1 cellular context compared by ENCODE assay signal in the genomic region with DNA sequence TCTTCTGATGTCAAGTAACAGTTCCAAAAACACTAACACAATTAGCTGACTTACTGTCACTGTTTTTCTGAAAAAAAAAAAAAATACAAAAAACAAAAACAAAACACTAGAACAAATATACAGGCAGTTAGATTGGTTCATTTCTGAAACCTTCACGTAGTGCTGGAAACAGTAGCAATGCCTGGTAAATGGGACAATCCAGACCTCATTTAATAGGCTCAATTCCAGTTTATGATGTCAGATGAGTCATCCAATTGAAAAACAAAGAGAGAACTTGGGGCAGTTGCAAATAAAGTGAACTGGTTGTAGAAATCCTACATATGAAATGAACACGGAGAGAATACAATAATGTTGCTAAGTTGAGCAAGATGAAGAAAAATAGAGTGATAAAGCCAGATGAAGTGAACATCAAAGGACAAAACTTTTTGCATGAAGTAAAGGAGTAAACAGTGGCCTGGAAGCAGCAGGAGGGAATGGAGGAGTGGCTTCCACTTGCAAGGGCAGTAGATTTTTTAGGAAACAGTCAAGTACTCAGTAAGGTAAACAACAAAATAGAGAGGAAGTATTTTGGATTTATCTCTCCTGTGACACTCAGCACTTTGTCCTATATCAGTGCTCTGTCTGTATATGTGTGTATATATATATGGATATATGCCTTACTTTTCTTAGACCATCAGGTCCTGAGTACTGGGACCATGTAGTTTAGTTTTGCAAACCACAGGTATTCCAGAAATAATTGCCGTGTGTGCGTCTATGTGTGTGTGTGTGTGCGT.
TF ChIP-seq lines count a peak whose summit lies in the region.

No MANE protein-coding gene starts in this region.

TF ChIP-seq in K562, 482 proteins besides CTCF, POLR2A, EP300 and RAD21 (continued from another document and continues in another):
- TF ChIP-seq, protein P1, sequence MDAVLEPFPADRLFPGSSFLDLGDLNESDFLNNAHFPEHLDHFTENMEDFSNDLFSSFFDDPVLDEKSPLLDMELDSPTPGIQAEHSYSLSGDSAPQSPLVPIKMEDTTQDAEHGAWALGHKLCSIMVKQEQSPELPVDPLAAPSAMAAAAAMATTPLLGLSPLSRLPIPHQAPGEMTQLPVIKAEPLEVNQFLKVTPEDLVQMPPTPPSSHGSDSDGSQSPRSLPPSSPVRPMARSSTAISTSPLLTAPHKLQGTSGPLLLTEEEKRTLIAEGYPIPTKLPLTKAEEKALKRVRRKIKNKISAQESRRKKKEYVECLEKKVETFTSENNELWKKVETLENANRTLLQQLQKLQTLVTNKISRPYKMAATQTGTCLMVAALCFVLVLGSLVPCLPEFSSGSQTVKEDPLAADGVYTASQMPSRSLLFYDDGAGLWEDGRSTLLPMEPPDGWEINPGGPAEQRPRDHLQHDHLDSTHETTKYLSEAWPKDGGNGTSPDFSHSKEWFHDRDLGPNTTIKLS (IDR thresholded peaks at IDR 0.05; ENCODE audit: borderline replicate concordance, low read depth) = no peak
- TF ChIP-seq, protein P2, sequence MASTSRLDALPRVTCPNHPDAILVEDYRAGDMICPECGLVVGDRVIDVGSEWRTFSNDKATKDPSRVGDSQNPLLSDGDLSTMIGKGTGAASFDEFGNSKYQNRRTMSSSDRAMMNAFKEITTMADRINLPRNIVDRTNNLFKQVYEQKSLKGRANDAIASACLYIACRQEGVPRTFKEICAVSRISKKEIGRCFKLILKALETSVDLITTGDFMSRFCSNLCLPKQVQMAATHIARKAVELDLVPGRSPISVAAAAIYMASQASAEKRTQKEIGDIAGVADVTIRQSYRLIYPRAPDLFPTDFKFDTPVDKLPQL (IDR thresholded peaks at IDR 0.05; ENCODE audit: extremely low read depth, insufficient read length) = no peak
- TF ChIP-seq, protein P3, sequence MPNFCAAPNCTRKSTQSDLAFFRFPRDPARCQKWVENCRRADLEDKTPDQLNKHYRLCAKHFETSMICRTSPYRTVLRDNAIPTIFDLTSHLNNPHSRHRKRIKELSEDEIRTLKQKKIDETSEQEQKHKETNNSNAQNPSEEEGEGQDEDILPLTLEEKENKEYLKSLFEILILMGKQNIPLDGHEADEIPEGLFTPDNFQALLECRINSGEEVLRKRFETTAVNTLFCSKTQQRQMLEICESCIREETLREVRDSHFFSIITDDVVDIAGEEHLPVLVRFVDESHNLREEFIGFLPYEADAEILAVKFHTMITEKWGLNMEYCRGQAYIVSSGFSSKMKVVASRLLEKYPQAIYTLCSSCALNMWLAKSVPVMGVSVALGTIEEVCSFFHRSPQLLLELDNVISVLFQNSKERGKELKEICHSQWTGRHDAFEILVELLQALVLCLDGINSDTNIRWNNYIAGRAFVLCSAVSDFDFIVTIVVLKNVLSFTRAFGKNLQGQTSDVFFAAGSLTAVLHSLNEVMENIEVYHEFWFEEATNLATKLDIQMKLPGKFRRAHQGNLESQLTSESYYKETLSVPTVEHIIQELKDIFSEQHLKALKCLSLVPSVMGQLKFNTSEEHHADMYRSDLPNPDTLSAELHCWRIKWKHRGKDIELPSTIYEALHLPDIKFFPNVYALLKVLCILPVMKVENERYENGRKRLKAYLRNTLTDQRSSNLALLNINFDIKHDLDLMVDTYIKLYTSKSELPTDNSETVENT (CRISPR knock-in tag; IDR thresholded peaks at IDR 0.05) = no peak
- TF ChIP-seq IRF2 (CRISPR knock-in tag; IDR thresholded peaks at IDR 0.05) (no peak), RFX5 (IDR thresholded peaks at IDR 0.05; ENCODE audit: low read depth, low read length) (no peak), CREM (IDR thresholded peaks at IDR 0.05; ENCODE audit: low read depth) (no peak), PHF20 (IDR thresholded peaks at IDR 0.05; ENCODE audit: partially characterized antibody) (no peak), ZBTB7A (IDR thresholded peaks at IDR 0.05; ENCODE audit: borderline replicate concordance, control insufficient read depth, low read depth, low read length) (no peak), HLTF (IDR thresholded peaks at IDR 0.05) (no peak), ZNF174 (CRISPR knock-in tag; IDR thresholded peaks at IDR 0.05) (no peak), SUPT5H (IDR thresholded peaks at IDR 0.05) (no peak), FOXP1 (CRISPR knock-in tag; IDR thresholded peaks at IDR 0.05) (no peak), HNRNPL (IDR thresholded peaks at IDR 0.05; ENCODE audit: low read depth, low read length) (no peak), CBX3 (IDR thresholded peaks at IDR 0.05; ENCODE audit: borderline replicate concordance in 1 of 2, low read length in 2 of 2) (no peak), RBM22 (IDR thresholded peaks at IDR 0.05; ENCODE audit: low read depth, low read length, poor library complexity, severe bottlenecking) (no peak), SETDB1 (IDR thresholded peaks at IDR 0.05; ENCODE audit: low read length) (no peak), POU5F1 (IDR thresholded peaks at IDR 0.05; ENCODE audit: borderline replicate concordance, low read depth, low read length, partially characterized antibody) (no peak), BHLHE40 (IDR thresholded peaks at IDR 0.05; ENCODE audit: low read length) (no peak), NCOA1 (IDR thresholded peaks at IDR 0.05; ENCODE audit: low read depth) (no peak; the same call in 1 of the 2 replicates), FOXM1 (IDR thresholded peaks at IDR 0.05; ENCODE audit: low read depth) (no peak), FOXM1 (CRISPR knock-in tag; IDR thresholded peaks at IDR 0.05; ENCODE audit: low read depth) (no peak), ZNF143 (CRISPR knock-in tag; IDR thresholded peaks at IDR 0.05) (no peak), ESRRB (CRISPR knock-in tag; IDR thresholded peaks at IDR 0.05; ENCODE audit: borderline replicate concordance) (no peak), C11orf30 (IDR thresholded peaks at IDR 0.05; ENCODE audit: low read depth) (peak; percentile 60), HMG20B (CRISPR knock-in tag; IDR thresholded peaks at IDR 0.05) (no peak), PHB2 (IDR thresholded peaks at IDR 0.05; ENCODE audit: low read depth) (no peak), ZNF146 (CRISPR knock-in tag; IDR thresholded peaks at IDR 0.05; ENCODE audit: unreplicated experiment) (no peak), TCF3 (CRISPR knock-in tag; IDR thresholded peaks at IDR 0.05) (peak; percentile 65)
- TF ChIP-seq, protein P4, sequence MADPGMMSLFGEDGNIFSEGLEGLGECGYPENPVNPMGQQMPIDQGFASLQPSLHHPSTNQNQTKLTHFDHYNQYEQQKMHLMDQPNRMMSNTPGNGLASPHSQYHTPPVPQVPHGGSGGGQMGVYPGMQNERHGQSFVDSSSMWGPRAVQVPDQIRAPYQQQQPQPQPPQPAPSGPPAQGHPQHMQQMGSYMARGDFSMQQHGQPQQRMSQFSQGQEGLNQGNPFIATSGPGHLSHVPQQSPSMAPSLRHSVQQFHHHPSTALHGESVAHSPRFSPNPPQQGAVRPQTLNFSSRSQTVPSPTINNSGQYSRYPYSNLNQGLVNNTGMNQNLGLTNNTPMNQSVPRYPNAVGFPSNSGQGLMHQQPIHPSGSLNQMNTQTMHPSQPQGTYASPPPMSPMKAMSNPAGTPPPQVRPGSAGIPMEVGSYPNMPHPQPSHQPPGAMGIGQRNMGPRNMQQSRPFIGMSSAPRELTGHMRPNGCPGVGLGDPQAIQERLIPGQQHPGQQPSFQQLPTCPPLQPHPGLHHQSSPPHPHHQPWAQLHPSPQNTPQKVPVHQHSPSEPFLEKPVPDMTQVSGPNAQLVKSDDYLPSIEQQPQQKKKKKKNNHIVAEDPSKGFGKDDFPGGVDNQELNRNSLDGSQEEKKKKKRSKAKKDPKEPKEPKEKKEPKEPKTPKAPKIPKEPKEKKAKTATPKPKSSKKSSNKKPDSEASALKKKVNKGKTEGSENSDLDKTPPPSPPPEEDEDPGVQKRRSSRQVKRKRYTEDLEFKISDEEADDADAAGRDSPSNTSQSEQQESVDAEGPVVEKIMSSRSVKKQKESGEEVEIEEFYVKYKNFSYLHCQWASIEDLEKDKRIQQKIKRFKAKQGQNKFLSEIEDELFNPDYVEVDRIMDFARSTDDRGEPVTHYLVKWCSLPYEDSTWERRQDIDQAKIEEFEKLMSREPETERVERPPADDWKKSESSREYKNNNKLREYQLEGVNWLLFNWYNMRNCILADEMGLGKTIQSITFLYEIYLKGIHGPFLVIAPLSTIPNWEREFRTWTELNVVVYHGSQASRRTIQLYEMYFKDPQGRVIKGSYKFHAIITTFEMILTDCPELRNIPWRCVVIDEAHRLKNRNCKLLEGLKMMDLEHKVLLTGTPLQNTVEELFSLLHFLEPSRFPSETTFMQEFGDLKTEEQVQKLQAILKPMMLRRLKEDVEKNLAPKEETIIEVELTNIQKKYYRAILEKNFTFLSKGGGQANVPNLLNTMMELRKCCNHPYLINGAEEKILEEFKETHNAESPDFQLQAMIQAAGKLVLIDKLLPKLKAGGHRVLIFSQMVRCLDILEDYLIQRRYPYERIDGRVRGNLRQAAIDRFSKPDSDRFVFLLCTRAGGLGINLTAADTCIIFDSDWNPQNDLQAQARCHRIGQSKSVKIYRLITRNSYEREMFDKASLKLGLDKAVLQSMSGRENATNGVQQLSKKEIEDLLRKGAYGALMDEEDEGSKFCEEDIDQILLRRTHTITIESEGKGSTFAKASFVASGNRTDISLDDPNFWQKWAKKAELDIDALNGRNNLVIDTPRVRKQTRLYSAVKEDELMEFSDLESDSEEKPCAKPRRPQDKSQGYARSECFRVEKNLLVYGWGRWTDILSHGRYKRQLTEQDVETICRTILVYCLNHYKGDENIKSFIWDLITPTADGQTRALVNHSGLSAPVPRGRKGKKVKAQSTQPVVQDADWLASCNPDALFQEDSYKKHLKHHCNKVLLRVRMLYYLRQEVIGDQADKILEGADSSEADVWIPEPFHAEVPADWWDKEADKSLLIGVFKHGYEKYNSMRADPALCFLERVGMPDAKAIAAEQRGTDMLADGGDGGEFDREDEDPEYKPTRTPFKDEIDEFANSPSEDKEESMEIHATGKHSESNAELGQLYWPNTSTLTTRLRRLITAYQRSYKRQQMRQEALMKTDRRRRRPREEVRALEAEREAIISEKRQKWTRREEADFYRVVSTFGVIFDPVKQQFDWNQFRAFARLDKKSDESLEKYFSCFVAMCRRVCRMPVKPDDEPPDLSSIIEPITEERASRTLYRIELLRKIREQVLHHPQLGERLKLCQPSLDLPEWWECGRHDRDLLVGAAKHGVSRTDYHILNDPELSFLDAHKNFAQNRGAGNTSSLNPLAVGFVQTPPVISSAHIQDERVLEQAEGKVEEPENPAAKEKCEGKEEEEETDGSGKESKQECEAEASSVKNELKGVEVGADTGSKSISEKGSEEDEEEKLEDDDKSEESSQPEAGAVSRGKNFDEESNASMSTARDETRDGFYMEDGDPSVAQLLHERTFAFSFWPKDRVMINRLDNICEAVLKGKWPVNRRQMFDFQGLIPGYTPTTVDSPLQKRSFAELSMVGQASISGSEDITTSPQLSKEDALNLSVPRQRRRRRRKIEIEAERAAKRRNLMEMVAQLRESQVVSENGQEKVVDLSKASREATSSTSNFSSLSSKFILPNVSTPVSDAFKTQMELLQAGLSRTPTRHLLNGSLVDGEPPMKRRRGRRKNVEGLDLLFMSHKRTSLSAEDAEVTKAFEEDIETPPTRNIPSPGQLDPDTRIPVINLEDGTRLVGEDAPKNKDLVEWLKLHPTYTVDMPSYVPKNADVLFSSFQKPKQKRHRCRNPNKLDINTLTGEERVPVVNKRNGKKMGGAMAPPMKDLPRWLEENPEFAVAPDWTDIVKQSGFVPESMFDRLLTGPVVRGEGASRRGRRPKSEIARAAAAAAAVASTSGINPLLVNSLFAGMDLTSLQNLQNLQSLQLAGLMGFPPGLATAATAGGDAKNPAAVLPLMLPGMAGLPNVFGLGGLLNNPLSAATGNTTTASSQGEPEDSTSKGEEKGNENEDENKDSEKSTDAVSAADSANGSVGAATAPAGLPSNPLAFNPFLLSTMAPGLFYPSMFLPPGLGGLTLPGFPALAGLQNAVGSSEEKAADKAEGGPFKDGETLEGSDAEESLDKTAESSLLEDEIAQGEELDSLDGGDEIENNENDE (IDR thresholded peaks at IDR 0.05; ENCODE audit: low read depth, low read length) = no peak
- TF ChIP-seq, protein P5, sequence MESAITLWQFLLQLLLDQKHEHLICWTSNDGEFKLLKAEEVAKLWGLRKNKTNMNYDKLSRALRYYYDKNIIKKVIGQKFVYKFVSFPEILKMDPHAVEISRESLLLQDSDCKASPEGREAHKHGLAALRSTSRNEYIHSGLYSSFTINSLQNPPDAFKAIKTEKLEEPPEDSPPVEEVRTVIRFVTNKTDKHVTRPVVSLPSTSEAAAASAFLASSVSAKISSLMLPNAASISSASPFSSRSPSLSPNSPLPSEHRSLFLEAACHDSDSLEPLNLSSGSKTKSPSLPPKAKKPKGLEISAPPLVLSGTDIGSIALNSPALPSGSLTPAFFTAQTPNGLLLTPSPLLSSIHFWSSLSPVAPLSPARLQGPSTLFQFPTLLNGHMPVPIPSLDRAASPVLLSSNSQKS (CRISPR knock-in tag; IDR thresholded peaks at IDR 0.05) = no peak
- TF ChIP-seq, protein P6, sequence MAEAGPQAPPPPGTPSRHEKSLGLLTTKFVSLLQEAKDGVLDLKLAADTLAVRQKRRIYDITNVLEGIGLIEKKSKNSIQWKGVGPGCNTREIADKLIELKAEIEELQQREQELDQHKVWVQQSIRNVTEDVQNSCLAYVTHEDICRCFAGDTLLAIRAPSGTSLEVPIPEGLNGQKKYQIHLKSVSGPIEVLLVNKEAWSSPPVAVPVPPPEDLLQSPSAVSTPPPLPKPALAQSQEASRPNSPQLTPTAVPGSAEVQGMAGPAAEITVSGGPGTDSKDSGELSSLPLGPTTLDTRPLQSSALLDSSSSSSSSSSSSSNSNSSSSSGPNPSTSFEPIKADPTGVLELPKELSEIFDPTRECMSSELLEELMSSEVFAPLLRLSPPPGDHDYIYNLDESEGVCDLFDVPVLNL (CRISPR knock-in tag; IDR thresholded peaks at IDR 0.05; ENCODE audit: low read depth) = no peak
- TF ChIP-seq, protein P7, sequence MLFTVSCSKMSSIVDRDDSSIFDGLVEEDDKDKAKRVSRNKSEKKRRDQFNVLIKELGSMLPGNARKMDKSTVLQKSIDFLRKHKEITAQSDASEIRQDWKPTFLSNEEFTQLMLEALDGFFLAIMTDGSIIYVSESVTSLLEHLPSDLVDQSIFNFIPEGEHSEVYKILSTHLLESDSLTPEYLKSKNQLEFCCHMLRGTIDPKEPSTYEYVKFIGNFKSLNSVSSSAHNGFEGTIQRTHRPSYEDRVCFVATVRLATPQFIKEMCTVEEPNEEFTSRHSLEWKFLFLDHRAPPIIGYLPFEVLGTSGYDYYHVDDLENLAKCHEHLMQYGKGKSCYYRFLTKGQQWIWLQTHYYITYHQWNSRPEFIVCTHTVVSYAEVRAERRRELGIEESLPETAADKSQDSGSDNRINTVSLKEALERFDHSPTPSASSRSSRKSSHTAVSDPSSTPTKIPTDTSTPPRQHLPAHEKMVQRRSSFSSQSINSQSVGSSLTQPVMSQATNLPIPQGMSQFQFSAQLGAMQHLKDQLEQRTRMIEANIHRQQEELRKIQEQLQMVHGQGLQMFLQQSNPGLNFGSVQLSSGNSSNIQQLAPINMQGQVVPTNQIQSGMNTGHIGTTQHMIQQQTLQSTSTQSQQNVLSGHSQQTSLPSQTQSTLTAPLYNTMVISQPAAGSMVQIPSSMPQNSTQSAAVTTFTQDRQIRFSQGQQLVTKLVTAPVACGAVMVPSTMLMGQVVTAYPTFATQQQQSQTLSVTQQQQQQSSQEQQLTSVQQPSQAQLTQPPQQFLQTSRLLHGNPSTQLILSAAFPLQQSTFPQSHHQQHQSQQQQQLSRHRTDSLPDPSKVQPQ (CRISPR knock-in tag; IDR thresholded peaks at IDR 0.05; ENCODE audit: borderline replicate concordance) = no peak
- TF ChIP-seq, protein P8, sequence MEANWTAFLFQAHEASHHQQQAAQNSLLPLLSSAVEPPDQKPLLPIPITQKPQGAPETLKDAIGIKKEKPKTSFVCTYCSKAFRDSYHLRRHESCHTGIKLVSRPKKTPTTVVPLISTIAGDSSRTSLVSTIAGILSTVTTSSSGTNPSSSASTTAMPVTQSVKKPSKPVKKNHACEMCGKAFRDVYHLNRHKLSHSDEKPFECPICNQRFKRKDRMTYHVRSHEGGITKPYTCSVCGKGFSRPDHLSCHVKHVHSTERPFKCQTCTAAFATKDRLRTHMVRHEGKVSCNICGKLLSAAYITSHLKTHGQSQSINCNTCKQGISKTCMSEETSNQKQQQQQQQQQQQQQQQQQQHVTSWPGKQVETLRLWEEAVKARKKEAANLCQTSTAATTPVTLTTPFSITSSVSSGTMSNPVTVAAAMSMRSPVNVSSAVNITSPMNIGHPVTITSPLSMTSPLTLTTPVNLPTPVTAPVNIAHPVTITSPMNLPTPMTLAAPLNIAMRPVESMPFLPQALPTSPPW (CRISPR knock-in tag; IDR thresholded peaks at IDR 0.05) = peak; percentile 3; the same call in 1 of the 2 replicates
